ENCODE assay signal across 19 cellular contexts in genomic region chr2:43020296-43020695, GRCh38.
DNase-seq lines count a peak whose midpoint lies in the region; ATAC-seq and TF ChIP-seq lines count a peak whose summit lies in the region.
"Had no signal": no experiment of that assay in that cellular context is flagged by ENCODE, and none has a peak within 500 bp of the region (broad histone marks: within the 10 kb centered on the region; RNA-seq: fewer than 3 reads in every experiment).

No MANE protein-coding gene starts in this region.

- no peak overlapping the region for H3K4ac ChIP-seq in mesenchymal stem cell (ENCODE audit: low read depth in 1 of 2, low read length in 2 of 2)

- H3K36me3 ChIP-seq in Peyer's patch: no peaks in the 10 kb centered on the region
- no peaks in the 10 kb centered on the region for H3K36me3 ChIP-seq in mesenchymal stem cell (ENCODE audit: control insufficient read depth in 1 of 2, insufficient read depth in 2 of 2, low read depth in 1 of 2, low read length in 2 of 2)
- H3K36me3 ChIP-seq: SJSA1 had no signal

- H2AFZ ChIP-seq in mesenchymal stem cell (ENCODE audit: low read depth, low read length): no peak overlapping the region

- peak overlapping the region; percentile 25 for H4K91ac ChIP-seq in mesenchymal stem cell (ENCODE audit: low read length)

- peaks cover 0 to 13% (median 5%) of the 10 kb centered on the region in 4 donors for H3K4me1 ChIP-seq in Peyer's patch
- H3K4me1 ChIP-seq in mesenchymal stem cell (ENCODE audit: control insufficient read depth, insufficient read depth, low read depth, low read length): peaks cover 8% of the 10 kb centered on the region

- H3K4me1 Mint-ChIP-seq in CD14-positive monocyte: peaks cover 78% of the 10 kb centered on the region

- H2BK120ac ChIP-seq in mesenchymal stem cell (ENCODE audit: low read depth, low read length): no peak overlapping the region

- H3K9ac ChIP-seq in mesenchymal stem cell (ENCODE audit: low read length): no peak overlapping the region

- H3K18ac ChIP-seq in mesenchymal stem cell (ENCODE audit: low read depth in 1 of 2, low read length in 2 of 2): no peak overlapping the region

- ATAC-seq in sciatic nerve: no peak
- ATAC-seq: A549 had no signal

- H3K36me3 Mint-ChIP-seq in CD14-positive monocyte: peaks cover 1 to 8% of the 10 kb centered on the region in 2 donors

- no peak for TF ChIP-seq POLR2A in Peyer's patch (IDR thresholded peaks at IDR 0.05)

- H3K27me3 ChIP-seq in Peyer's patch (no peaks in the 10 kb centered on the region), mesenchymal stem cell (ENCODE audit: control insufficient read depth in 1 of 2, insufficient read depth in 1 of 2, low read length in 2 of 2) (no peaks in the 10 kb centered on the region)
- H3K27me3 ChIP-seq: SJSA1 had no signal

- peak overlapping the region; percentile 54 to 90 (median 77) for H3K27ac Mint-ChIP-seq in CD14-positive monocyte
- H3K27ac Mint-ChIP-seq: B cell had no signal

- peak overlapping the region; percentile 44 for H2BK15ac ChIP-seq in mesenchymal stem cell (ENCODE audit: low read depth, poor library complexity, severe bottlenecking)

- no peak overlapping the region for H2AK5ac ChIP-seq in mesenchymal stem cell (ENCODE audit: low read length, severe bottlenecking)

- H2BK12ac ChIP-seq in mesenchymal stem cell (ENCODE audit: low read length in 2 of 2): no peak overlapping the region

- H3K9me3 ChIP-seq in Peyer's patch (no peaks in the 10 kb centered on the region), mesenchymal stem cell (ENCODE audit: control insufficient read depth, low read length) (peaks cover 14% of the 10 kb centered on the region)
- H3K9me3 ChIP-seq: SJSA1 had no signal

- H3K27me3 Mint-ChIP-seq in CD14-positive monocyte (ENCODE audit: low read depth in 3 of 3): peaks cover 0 to 4% (median 0%) of the 10 kb centered on the region in 3 donors

- H3K23ac ChIP-seq in mesenchymal stem cell (ENCODE audit: low read length in 2 of 2): no peak overlapping the region

- no peak overlapping the region for H4K8ac ChIP-seq in mesenchymal stem cell (ENCODE audit: low read length)

- TF ChIP-seq CTCF in CD14-positive monocyte (IDR thresholded peaks at IDR 0.05): no peak
- TF ChIP-seq CTCF in Peyer's patch (IDR thresholded peaks at IDR 0.05): no peak

- H3K79me1 ChIP-seq in mesenchymal stem cell (replicated peaks; ENCODE audit: low read length, poor library complexity, severe bottlenecking): no peaks in the 10 kb centered on the region

- no peak overlapping the region for H3K4me3 Mint-ChIP-seq in CD14-positive monocyte
- H3K4me3 Mint-ChIP-seq: B cell had no signal

- no peak overlapping the region for H3K14ac ChIP-seq in mesenchymal stem cell (ENCODE audit: low read length in 2 of 2)

- no peak overlapping the region for H2BK5ac ChIP-seq in mesenchymal stem cell (ENCODE audit: low read depth, low read length, poor library complexity, severe bottlenecking)

- DNase-seq in CD14-positive monocyte (ENCODE audit: low spot score): no peak
- DNase-seq in Peyer's patch: peak in 2 of 3 donors; percentile 5 to 15
- no peak for DNase-seq in mesenchymal stem cell
- DNase-seq in sciatic nerve (ENCODE audit: low spot score): peak; percentile 10
- DNase-seq in NCI-H146 (lab: John Stamatoyannopoulos, UW): no peak
- DNase-seq in NAMALWA (ENCODE audit: low spot score): no peak
- DNase-seq in stimulated activated CD4-positive, alpha-beta T cell treated with anti-CD3 and anti-CD28 coated beads, Interleukin-2, amount 100 ng/mL, for 24 hours: no peak
- DNase-seq: H7, KG1, NCI-H1092 treated with DMSO at 0.1 percent for 48 hours, NCI-H1436 treated with DMSO at 0.1 percent for 48 hours, NCI-H2081, NCI-H2171, NCI-H345, NCI-H524 treated with DMSO at 0.1 percent for 48 hours, NCI-H82 had no signal

- H3K4me3 ChIP-seq in Peyer's patch: no peak overlapping the region
- no peak overlapping the region for H3K4me3 ChIP-seq in mesenchymal stem cell (ENCODE audit: insufficient read depth in 1 of 2, low read depth in 1 of 2, low read length in 2 of 2)
- H3K4me3 ChIP-seq: A549, SJSA1 had no signal

- WGBS in mesenchymal stem cell: 83% methylated on average over 1 of the region's 1 CpG

- intact Hi-C loops in CD14-positive monocyte (cut with micrococcal nuclease): loop anchor here in 1 of 2 donors (5.0 kb wide), 2 partner anchors 87 to 202 kb away; no protein-coding TSS in a partner anchor
- intact Hi-C loops in sciatic nerve (cut with DNase I): loop anchor here (10.0 kb wide), 1 partner anchor 85 kb away; no protein-coding TSS in a partner anchor

- H3K27ac ChIP-seq in Peyer's patch (no peak overlapping the region), mesenchymal stem cell (ENCODE audit: low read length, poor library complexity, severe bottlenecking) (no peak overlapping the region)
- H3K27ac ChIP-seq: A549, SJSA1 had no signal

- H3K9me3 Mint-ChIP-seq in CD14-positive monocyte: peaks cover 0 to 18% (median 9%) of the 10 kb centered on the region in 7 donors

- no peak overlapping the region for H3K4me2 ChIP-seq in mesenchymal stem cell (ENCODE audit: low read length, poor library complexity, severe bottlenecking)
- H3K4me2 ChIP-seq: A549 had no signal

Comparison
In these comparisons a context has a peak if more than half of its experiments do, and no peak if none do; other contexts are left out.
1. DNase-seq: peak in Peyer's patch (2 of 3) and sciatic nerve (single experiment); none in CD14-positive monocyte (single experiment), mesenchymal stem cell (single experiment), NCI-H146 (single experiment), NAMALWA (single experiment) and stimulated activated CD4-positive, alpha-beta T cell treated with anti-CD3 and anti-CD28 coated beads, Interleukin-2, amount 100 ng/mL, for 24 hours (0 of 2).